10 cellular contexts compared by ENCODE assay signal in the genomic region with DNA sequence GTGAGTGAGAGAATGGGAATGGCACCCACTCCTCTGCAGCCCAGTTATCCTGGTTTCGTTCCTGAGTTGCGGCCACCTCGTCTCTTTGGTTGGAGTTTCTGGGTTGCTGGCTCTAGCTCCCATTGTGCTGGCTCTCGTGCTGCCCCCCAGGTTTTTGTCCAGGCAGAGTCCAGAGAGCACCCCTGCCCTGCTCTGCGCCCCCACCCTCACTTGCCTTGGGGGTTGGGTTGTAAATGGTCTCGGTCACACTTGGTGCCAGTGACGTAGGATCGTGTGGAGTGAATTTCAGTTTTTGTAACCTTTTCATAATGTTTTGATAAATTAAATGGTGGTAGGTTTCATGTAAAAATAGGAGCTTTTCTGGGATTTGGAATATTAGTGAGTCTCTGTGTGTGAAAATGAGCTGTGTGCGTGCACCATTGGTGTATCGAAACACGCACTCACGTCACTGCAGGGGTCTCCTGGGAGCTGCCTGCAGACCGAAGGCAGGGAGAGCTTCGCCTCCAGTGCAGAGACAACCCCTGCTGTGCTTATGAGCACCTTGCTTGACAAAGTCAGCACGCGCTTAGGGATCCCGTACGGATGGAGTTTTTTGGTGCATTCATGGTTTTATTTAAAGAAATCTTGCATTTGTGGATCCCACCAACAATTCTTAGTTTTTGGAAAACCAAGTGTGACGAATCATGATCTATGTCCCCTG.
"Had no signal": no experiment of that assay in that cellular context is flagged by ENCODE, and none has a peak within 500 bp of the region (broad histone marks: within the 10 kb centered on the region; RNA-seq: fewer than 3 reads in every experiment).

No MANE protein-coding gene starts in this region.

- H3K9me3 Mint-ChIP-seq: activated naive CD4-positive, alpha-beta T cell treated with anti-CD3 and anti-CD28 coated beads for 36 hours; naive B cell had no signal

- H3K4me3 ChIP-seq: right atrium auricular region, skin epidermis, tibial artery had no signal

- FAIRE-seq: keratinocyte had no signal

- DNase-seq: activated naive CD4-positive, alpha-beta T cell treated with anti-CD3 and anti-CD28 coated beads for 36 hours; central memory CD4-positive, alpha-beta T cell; cortex of kidney; effector CD8-positive, alpha-beta T cell; naive B cell; T1000 had no signal

- H3K27ac ChIP-seq: right atrium auricular region, skin epidermis, tibial artery had no signal

- H3K27ac Mint-ChIP-seq: activated naive CD4-positive, alpha-beta T cell treated with anti-CD3 and anti-CD28 coated beads for 36 hours had no signal

- H3K4me3 Mint-ChIP-seq: activated naive CD4-positive, alpha-beta T cell treated with anti-CD3 and anti-CD28 coated beads for 36 hours; naive B cell had no signal

- H3K9me3 ChIP-seq: right atrium auricular region, tibial artery had no signal

- H3K27me3 ChIP-seq: right atrium auricular region, tibial artery had no signal

- H3K27me3 Mint-ChIP-seq: naive B cell had no signal
